Comparison of ENCODE assay signal across 8 cellular contexts in genomic region chr9:15142903-15143534, GRCh38.
DNase-seq lines count a peak whose midpoint lies in the region; ATAC-seq and TF ChIP-seq lines count a peak whose summit lies in the region.

No MANE protein-coding gene starts in this region.

- H3K4me3 Mint-ChIP-seq in Caco-2 (ENCODE audit: unreplicated experiment) = no peak overlapping the region
- H3K4me3 Mint-ChIP-seq in activated T-helper 1 cell treated with anti-CD3 and anti-CD28 coated beads, Interleukin-12 subunit alpha, Interleukin-12 subunit beta, Interleukin-2, Interleukin-4 antibody, amounts not matched to agents 30 ng/mL and 10 ng/mL and 1 ng/mL, durations not matched to agents 14 hours and 24 hours and 36 hours = no peak overlapping the region

- intact Hi-C loops in Caco-2 (cut with micrococcal nuclease; ENCODE audit: unreplicated experiment) (loop anchor here (2.0 kb wide), 1 partner anchor 38 kb away; no protein-coding TSS in a partner anchor), left ventricle myocardium inferior (cut with micrococcal nuclease) (no loop called here), gastrocnemius medialis (cut with DNase I; ENCODE audit: low total_unique reads) (loop anchor here (2.0 to 10.0 kb wide), 3 partner anchors 38 to 162 kb away; partner anchors contain the start of gene TTC39B)
- intact Hi-C loops in activated T-helper 1 cell treated with anti-CD3 and anti-CD28 coated beads, Interleukin-12 subunit alpha, Interleukin-12 subunit beta, Interleukin-2, Interleukin-4 antibody, amounts not matched to agents 30 ng/mL and 10 ng/mL and 1 ng/mL, durations not matched to agents 14 hours and 24 hours and 36 hours (cut with micrococcal nuclease) = loop anchor here (2.0 kb wide), 1 partner anchor 38 kb away; no protein-coding TSS in a partner anchor

- H3K27ac ChIP-seq in left ventricle myocardium inferior (replicated peaks) = no peak overlapping the region
- H3K27ac ChIP-seq in gastrocnemius medialis = no peak overlapping the region

- H3K27me3 ChIP-seq in Caco-2 (replicated peaks; ENCODE audit: control insufficient read depth, insufficient read depth, low read length) = no peaks in the 10 kb centered on the region
- no peaks in the 10 kb centered on the region for H3K27me3 ChIP-seq in left ventricle myocardium inferior (ENCODE audit: low read depth)
- H3K27me3 ChIP-seq in gastrocnemius medialis = no peaks in the 10 kb centered on the region

- ATAC-seq in GM18873 (IDR thresholded peaks at IDR 0.05; ENCODE audit: low FRiP score, unreplicated experiment) (peak; percentile 95), HG03045 (IDR thresholded peaks at IDR 0.05; ENCODE audit: unreplicated experiment) (peak; percentile 86), gastrocnemius medialis (peak in 1 of 2 donors; percentile 68)

- TF ChIP-seq CTCF in Caco-2 (IDR thresholded peaks at IDR 0.05; ENCODE audit: insufficient read depth in 1 of 2, low read depth in 1 of 2, low read length in 1 of 2, severe bottlenecking in 1 of 2, unreplicated experiment in 1 of 2) (peak; percentile 47 to 60), left ventricle myocardium inferior (IDR thresholded peaks at IDR 0.05; ENCODE audit: borderline replicate concordance) (peak; percentile 85), gastrocnemius medialis (IDR thresholded peaks at IDR 0.05 in 4 of 5, conservative IDR thresholded peaks at IDR 0.05 in 1 of 5) (peak; percentile 36 to 77 (median 51))

- in situ Hi-C loops in gastrocnemius medialis (cut with MboI; ENCODE audit: low sequenced_read_pairs in 4 of 4) = loop anchor here in 2 of 4 donors (25.0 kb wide), 3 partner anchors 106 to 531 kb away; no protein-coding TSS in a partner anchor

- no peaks in the 10 kb centered on the region for H3K4me1 ChIP-seq in Caco-2
- no peaks in the 10 kb centered on the region for H3K4me1 ChIP-seq in left ventricle myocardium inferior
- H3K4me1 ChIP-seq in gastrocnemius medialis = peaks cover 5 to 9% of the 10 kb centered on the region in 2 donors

- H3K9me3 Mint-ChIP-seq in Caco-2 (ENCODE audit: unreplicated experiment) = no peaks in the 10 kb centered on the region
- H3K9me3 Mint-ChIP-seq in activated T-helper 1 cell treated with anti-CD3 and anti-CD28 coated beads, Interleukin-12 subunit alpha, Interleukin-12 subunit beta, Interleukin-2, Interleukin-4 antibody, amounts not matched to agents 30 ng/mL and 10 ng/mL and 1 ng/mL, durations not matched to agents 14 hours and 24 hours and 36 hours = no peaks in the 10 kb centered on the region

- H3K36me3 ChIP-seq in Caco-2 (ENCODE audit: control insufficient read depth, insufficient read depth, low read length) (no peaks in the 10 kb centered on the region), left ventricle myocardium inferior (no peaks in the 10 kb centered on the region), gastrocnemius medialis (no peaks in the 10 kb centered on the region)

- no peak for TF ChIP-seq POLR2A in gastrocnemius medialis (IDR thresholded peaks at IDR 0.05)

- H3K4me1 Mint-ChIP-seq in Caco-2 (ENCODE audit: low read depth, unreplicated experiment) = no peaks in the 10 kb centered on the region
- H3K4me1 Mint-ChIP-seq in activated T-helper 1 cell treated with anti-CD3 and anti-CD28 coated beads, Interleukin-12 subunit alpha, Interleukin-12 subunit beta, Interleukin-2, Interleukin-4 antibody, amounts not matched to agents 30 ng/mL and 10 ng/mL and 1 ng/mL, durations not matched to agents 14 hours and 24 hours and 36 hours (ENCODE audit: low read depth) = peaks cover 10% of the 10 kb centered on the region

- DNase-seq in Caco-2 = peak in 1 of 2 experiments; percentile 22
- DNase-seq in NCI-H2107 treated with DMSO at 0.1 percent for 48 hours (lab: John Stamatoyannopoulos, UW; ENCODE audit: unreplicated experiment) = peak; percentile 64
- peak; percentile 5 for DNase-seq in activated T-helper 1 cell treated with anti-CD3 and anti-CD28 coated beads, Interleukin-12 subunit alpha, Interleukin-12 subunit beta, Interleukin-2, Interleukin-4 antibody, amounts not matched to agents 30 ng/mL and 10 ng/mL and 1 ng/mL, durations not matched to agents 14 hours and 24 hours and 36 hours (ENCODE audit: low spot score)
- DNase-seq in left ventricle myocardium inferior = no peak
- DNase-seq in gastrocnemius medialis = no peak
- DNase-seq in cortex of kidney (lab: John Stamatoyannopoulos, UW) = no peak

- H3K4me3 ChIP-seq in Caco-2 (ENCODE audit: low read depth, low read length) (no peak overlapping the region), left ventricle myocardium inferior (no peak overlapping the region), gastrocnemius medialis (no peak overlapping the region)

- no peak overlapping the region for H3K27ac Mint-ChIP-seq in Caco-2 (ENCODE audit: unreplicated experiment)
- H3K27ac Mint-ChIP-seq in activated T-helper 1 cell treated with anti-CD3 and anti-CD28 coated beads, Interleukin-12 subunit alpha, Interleukin-12 subunit beta, Interleukin-2, Interleukin-4 antibody, amounts not matched to agents 30 ng/mL and 10 ng/mL and 1 ng/mL, durations not matched to agents 14 hours and 24 hours and 36 hours = no peak overlapping the region

- peaks cover 9% of the 10 kb centered on the region for H3K27me3 Mint-ChIP-seq in Caco-2 (ENCODE audit: insufficient read depth, unreplicated experiment)
- H3K27me3 Mint-ChIP-seq in activated T-helper 1 cell treated with anti-CD3 and anti-CD28 coated beads, Interleukin-12 subunit alpha, Interleukin-12 subunit beta, Interleukin-2, Interleukin-4 antibody, amounts not matched to agents 30 ng/mL and 10 ng/mL and 1 ng/mL, durations not matched to agents 14 hours and 24 hours and 36 hours (ENCODE audit: insufficient read depth) = peaks cover 6% of the 10 kb centered on the region

- CTCF ChIA-PET in Caco-2 (lab: Charles Lee) = no interaction called here

- H3K9me3 ChIP-seq in Caco-2 (no peaks in the 10 kb centered on the region), left ventricle myocardium inferior (replicated peaks) (no peaks in the 10 kb centered on the region), gastrocnemius medialis (no peaks in the 10 kb centered on the region)

- POLR2A ChIA-PET in Caco-2 (lab: Charles Lee) = no interaction called here

- no peaks in the 10 kb centered on the region for H3K36me3 Mint-ChIP-seq in Caco-2 (ENCODE audit: insufficient read depth, unreplicated experiment)
- no peaks in the 10 kb centered on the region for H3K36me3 Mint-ChIP-seq in activated T-helper 1 cell treated with anti-CD3 and anti-CD28 coated beads, Interleukin-12 subunit alpha, Interleukin-12 subunit beta, Interleukin-2, Interleukin-4 antibody, amounts not matched to agents 30 ng/mL and 10 ng/mL and 1 ng/mL, durations not matched to agents 14 hours and 24 hours and 36 hours (ENCODE audit: low read depth)

- BruUV-seq in Caco-2 (replicated peaks; lab: Mats Ljungman, UMichigan) = no TSS peak

Comparison
In these comparisons a context has a peak if more than half of its experiments do, and no peak if none do; other contexts are left out.
1. DNase-seq: peak in NCI-H2107 treated with DMSO at 0.1 percent for 48 hours (single experiment) and activated T-helper 1 cell treated with anti-CD3 and anti-CD28 coated beads, Interleukin-12 subunit alpha, Interleukin-12 subunit beta, Interleukin-2, Interleukin-4 antibody, amounts not matched to agents 30 ng/mL and 10 ng/mL and 1 ng/mL, durations not matched to agents 14 hours and 24 hours and 36 hours (single experiment); none in left ventricle myocardium inferior (single experiment), gastrocnemius medialis (0 of 2) and cortex of kidney (single experiment).
2. Peak in every context shown above with its lines, with median percentiles within 50 percentile points of each other: CTCF ChIP-seq.